8 cellular contexts compared by ENCODE assay signal in the genomic region with DNA sequence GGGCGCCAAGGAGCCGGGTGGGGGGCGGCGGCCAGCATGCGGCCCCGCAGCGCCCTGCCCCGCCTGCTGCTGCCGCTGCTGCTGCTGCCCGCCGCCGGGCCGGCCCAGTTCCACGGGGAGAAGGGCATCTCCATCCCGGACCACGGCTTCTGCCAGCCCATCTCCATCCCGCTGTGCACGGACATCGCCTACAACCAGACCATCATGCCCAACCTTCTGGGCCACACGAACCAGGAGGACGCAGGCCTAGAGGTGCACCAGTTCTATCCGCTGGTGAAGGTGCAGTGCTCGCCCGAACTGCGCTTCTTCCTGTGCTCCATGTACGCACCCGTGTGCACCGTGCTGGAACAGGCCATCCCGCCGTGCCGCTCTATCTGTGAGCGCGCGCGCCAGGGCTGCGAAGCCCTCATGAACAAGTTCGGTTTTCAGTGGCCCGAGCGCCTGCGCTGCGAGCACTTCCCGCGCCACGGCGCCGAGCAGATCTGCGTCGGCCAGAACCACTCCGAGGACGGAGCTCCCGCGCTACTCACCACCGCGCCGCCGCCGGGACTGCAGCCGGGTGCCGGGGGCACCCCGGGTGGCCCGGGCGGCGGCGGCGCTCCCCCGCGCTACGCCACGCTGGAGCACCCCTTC. TPM values are rescaled to one million over a fixed set of nuclear protein-coding genes. Genes with fewer than 3 reads are reported as not detected.
DNase-seq lines count a peak whose midpoint lies in the region; ATAC-seq and TF ChIP-seq lines count a peak whose summit lies in the region.

No MANE protein-coding gene starts in this region.

- H3K9me3 Mint-ChIP-seq in activated CD4-positive, alpha-beta memory T cell treated with anti-CD3 and anti-CD28 coated beads for 36 hours, result no peaks in the 10 kb centered on the region
- H3K9me3 Mint-ChIP-seq in natural killer cell, result no peaks in the 10 kb centered on the region

- peak overlapping the region; percentile 99 for H3K27ac ChIP-seq in HUES64 (ENCODE audit: low read depth, low read length)
- no peak overlapping the region for H3K27ac ChIP-seq in esophagus (ENCODE audit: low read depth in 2 of 2, low read length in 1 of 2)

- peak overlapping the region; percentile 70 for H3K4me3 Mint-ChIP-seq in activated CD4-positive, alpha-beta memory T cell treated with anti-CD3 and anti-CD28 coated beads for 36 hours
- H3K4me3 Mint-ChIP-seq in natural killer cell, result peak overlapping the region; percentile 94

- peak; percentile 77 for DNase-seq in DMS 273 (lab: John Stamatoyannopoulos, UW; ENCODE audit: unreplicated experiment)
- DNase-seq in activated CD4-positive, alpha-beta memory T cell treated with anti-CD3 and anti-CD28 coated beads for 36 hours, result peak; percentile 43
- peak; percentile 31 for DNase-seq in natural killer cell
- DNase-seq in occipital lobe (lab: John Stamatoyannopoulos, UW), result no peak

- intact Hi-C loops in activated CD4-positive, alpha-beta memory T cell treated with anti-CD3 and anti-CD28 coated beads for 36 hours (cut with micrococcal nuclease), result no loop called here
- intact Hi-C loops in natural killer cell (cut with micrococcal nuclease), result loop anchor here (2.0 kb wide), 1 partner anchor 435 kb away; the partner anchor contains the start of gene HDAC5

- peak; percentile 38 to 53 (median 49) for ATAC-seq in natural killer cell
- no peak for ATAC-seq in GM18861 (IDR thresholded peaks at IDR 0.05; ENCODE audit: unreplicated experiment)
- ATAC-seq in HG03571 (IDR thresholded peaks at IDR 0.05; ENCODE audit: unreplicated experiment), result no peak

- H3K27me3 Mint-ChIP-seq in activated CD4-positive, alpha-beta memory T cell treated with anti-CD3 and anti-CD28 coated beads for 36 hours, result peaks cover 66% of the 10 kb centered on the region
- peaks cover 37 to 42% of the 10 kb centered on the region in 2 donors for H3K27me3 Mint-ChIP-seq in natural killer cell (ENCODE audit: low read depth in 2 of 2)

- under 1% methylated on average over 69 of the region's 69 CpGs for WGBS in HUES64
- 1 to 2% methylated on average over 58 to 69 of the region's 69 CpGs for WGBS in esophagus, 2 donors

- CTCF ChIA-PET in activated CD4-positive, alpha-beta memory T cell treated with anti-CD3 and anti-CD28 coated beads for 36 hours (lab: Charles Lee), result interaction anchor here (1.6 kb wide), 1 partner anchor 24 kb away, joined by 6 read pairs; no protein-coding TSS in a partner anchor

- H3K27ac Mint-ChIP-seq in activated CD4-positive, alpha-beta memory T cell treated with anti-CD3 and anti-CD28 coated beads for 36 hours, result no peak overlapping the region
- H3K27ac Mint-ChIP-seq in natural killer cell, result peak overlapping the region in 1 of 2 donors; percentile 88

- H3K36me3 ChIP-seq in HUES64 (ENCODE audit: insufficient read depth, low read length), result no peaks in the 10 kb centered on the region
- H3K36me3 ChIP-seq in esophagus (ENCODE audit: control insufficient read depth in 2 of 2, insufficient read depth in 2 of 2, low read length in 1 of 2), result no peaks in the 10 kb centered on the region

- H3K4me3 ChIP-seq in HUES64 (ENCODE audit: low read length), result peak overlapping the region; percentile 80
- peak overlapping the region; percentile 34 to 58 for H3K4me3 ChIP-seq in esophagus (ENCODE audit: low read depth in 1 of 2, low read length in 2 of 2)

- peaks cover 25% of the 10 kb centered on the region for H3K4me1 Mint-ChIP-seq in activated CD4-positive, alpha-beta memory T cell treated with anti-CD3 and anti-CD28 coated beads for 36 hours (ENCODE audit: low read depth)
- H3K4me1 Mint-ChIP-seq in natural killer cell, result peaks cover 19 to 39% of the 10 kb centered on the region in 2 donors

- TF ChIP-seq CTCF in natural killer cell (IDR thresholded peaks at IDR 0.05), result no peak

- H3K27me3 ChIP-seq in HUES64 (ENCODE audit: insufficient read depth, low read length), result peaks cover 52% of the 10 kb centered on the region
- H3K27me3 ChIP-seq in esophagus (ENCODE audit: control insufficient read depth in 1 of 2, insufficient read depth in 2 of 2, low read length in 2 of 2), result no peaks in the 10 kb centered on the region

- no peaks in the 10 kb centered on the region for H3K9me3 ChIP-seq in HUES64 (ENCODE audit: insufficient read depth, low read depth, low read length)
- no peaks in the 10 kb centered on the region for H3K9me3 ChIP-seq in esophagus (ENCODE audit: control insufficient read depth in 2 of 2, insufficient read depth in 1 of 2, low read depth in 1 of 2, low read length in 1 of 2)

- H3K4me1 ChIP-seq in HUES64 (ENCODE audit: insufficient read depth, low read length), result peaks cover 42% of the 10 kb centered on the region
- H3K4me1 ChIP-seq in esophagus (ENCODE audit: control insufficient read depth in 2 of 2, insufficient read depth in 2 of 2, low read length in 1 of 2), result peaks cover 0 to 8% of the 10 kb centered on the region in 2 donors

- H3K36me3 Mint-ChIP-seq in activated CD4-positive, alpha-beta memory T cell treated with anti-CD3 and anti-CD28 coated beads for 36 hours, result peaks cover 2% of the 10 kb centered on the region
- no peaks in the 10 kb centered on the region for H3K36me3 Mint-ChIP-seq in natural killer cell

- POLR2A ChIA-PET in activated CD4-positive, alpha-beta memory T cell treated with anti-CD3 and anti-CD28 coated beads for 36 hours (lab: Charles Lee), result no interaction called here

- peak overlapping the region; percentile 80; the same call in 1 of the 2 replicates for H3K9ac ChIP-seq in HUES64 (ENCODE audit: low read depth, low read length)

RNA-seq across cellular contexts. Expression of gene FZD2, which starts 0.5 kb away (rescaled TPM):
- polyA plus RNA-seq in HUES64 (2013, experiment 1 of 2), result 30.7 TPM
- polyA plus RNA-seq in HUES64 (2013, experiment 2 of 2), result 37.2 TPM
- total RNA-seq in activated CD4-positive, alpha-beta memory T cell treated with anti-CD3 and anti-CD28 coated beads for 36 hours, result not detected
- polyA plus RNA-seq in esophagus, result under 1 TPM; 0.37 to 0.54 TPM
- under 1 TPM; 0.27 to 0.55 (median 0.33) TPM for total RNA-seq in natural killer cell
- total RNA-seq in occipital lobe, result 6.9 TPM

RNA-seq across cellular contexts. Expression of gene GPATCH8, which starts 54.6 kb away (rescaled TPM):
- 23.3 TPM for polyA plus RNA-seq in HUES64 (2013, experiment 1 of 2)
- 26.7 TPM for polyA plus RNA-seq in HUES64 (2013, experiment 2 of 2)
- 10 to 100 TPM; 38.5 to 40.8 TPM for total RNA-seq in activated CD4-positive, alpha-beta memory T cell treated with anti-CD3 and anti-CD28 coated beads for 36 hours
- polyA plus RNA-seq in esophagus, result 10 to 100 TPM in 1 of 2 donors, 1 to 10 TPM in 1; 7.9 to 12.8 TPM
- total RNA-seq in natural killer cell (100 to 1,000 TPM; 104 to 111 (median 109) TPM), occipital lobe (38.8 TPM)

Comparison
In these comparisons a context has a peak if more than half of its experiments do, and no peak if none do; other contexts are left out.
1. ATAC-seq: peak in natural killer cell (3 of 3); none in GM18861 (single experiment) and HG03571 (single experiment).